8 cellular contexts compared by ENCODE assay signal in the genomic region with DNA sequence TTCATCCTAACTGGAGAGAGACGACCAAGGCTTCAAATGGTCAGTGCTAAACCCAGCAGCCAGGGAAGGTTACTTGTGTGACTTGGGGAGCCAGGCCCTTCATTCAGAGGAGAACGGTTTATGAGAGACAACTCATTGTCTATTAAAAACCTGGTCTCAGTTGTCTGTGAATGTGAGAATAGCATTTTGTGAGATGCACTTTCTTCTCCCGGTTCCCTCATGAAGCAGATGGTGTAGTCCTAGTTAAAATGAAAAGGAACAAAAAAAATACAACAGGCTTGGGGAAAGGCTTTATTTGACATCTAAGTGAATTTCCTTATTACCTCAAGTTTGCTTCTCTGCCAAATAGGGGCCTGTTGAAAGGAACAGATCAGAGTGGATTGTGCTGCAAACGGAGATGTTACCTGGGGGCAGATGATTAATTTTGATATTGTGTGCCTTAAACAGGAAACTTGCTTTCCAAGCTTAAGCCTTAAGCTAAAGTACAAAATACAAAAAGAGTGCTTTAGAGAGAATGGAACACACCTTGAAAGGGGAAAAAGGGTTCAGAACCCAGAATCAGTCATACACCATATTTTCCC.
DNase-seq lines count a peak whose midpoint lies in the region; ATAC-seq and TF ChIP-seq lines count a peak whose summit lies in the region.

No MANE protein-coding gene starts in this region.

- intact Hi-C loops in natural killer cell (cut with micrococcal nuclease) = no loop called here
- intact Hi-C loops in spleen (cut with DNase I; ENCODE audit: low total_unique reads) = no loop called here

- H3K27ac Mint-ChIP-seq in natural killer cell treated with Interleukin-12 subunit alpha and Interleukin-12 subunit beta and Interleukin-15 and Interleukin-18, amount 100 ng/mL, for 72 hours = peak overlapping the region; percentile 91 to 97
- H3K27ac Mint-ChIP-seq in natural killer cell = no peak overlapping the region
- H3K27ac Mint-ChIP-seq in activated naive CD8-positive, alpha-beta T cell treated with anti-CD3 and anti-CD28 coated beads for 36 hours = peak overlapping the region; percentile 95

- no peaks in the 10 kb centered on the region for H3K9me3 ChIP-seq in spleen

- peaks cover 7 to 100% (median 10%) of the 10 kb centered on the region in 6 donors for H3K36me3 ChIP-seq in spleen

- peak overlapping the region in 2 of 8 donors; percentile 2 for H3K27ac ChIP-seq in spleen

- TF ChIP-seq POLR2A in spleen (IDR thresholded peaks at IDR 0.05) = no peak

- peak in 1 of 2 donors; percentile 31 for ATAC-seq in natural killer cell treated with Interleukin-12 subunit alpha and Interleukin-12 subunit beta and Interleukin-15 and Interleukin-18, amount 100 ng/mL, for 72 hours
- ATAC-seq in natural killer cell (no peak), HG03039 (IDR thresholded peaks at IDR 0.05; ENCODE audit: unreplicated experiment) (peak; percentile 16)

- no peak for DNase-seq in natural killer cell treated with Interleukin-12 subunit alpha and Interleukin-12 subunit beta and Interleukin-15 and Interleukin-18, amount 100 ng/mL, for 72 hours (ENCODE audit: low spot score)
- DNase-seq in natural killer cell (no peak), spleen (no peak), CD1c-positive myeloid dendritic cell (ENCODE audit: extremely low spot score) (no peak), NOMO-1 treated with DMSO at 0.1 percent for 48 hours (lab: John Stamatoyannopoulos, UW; ENCODE audit: unreplicated experiment) (no peak)
- no peak for DNase-seq in activated naive CD8-positive, alpha-beta T cell treated with anti-CD3 and anti-CD28 coated beads for 36 hours
- DNase-seq in activated CD4-positive, CD25-positive, alpha-beta regulatory T cell treated with anti-CD3 and anti-CD28 coated beads, Interleukin-2, amount 50 U/mL, for 72 hours = no peak

- no peak overlapping the region for H3K4me3 ChIP-seq in spleen

- TF ChIP-seq CTCF in natural killer cell (IDR thresholded peaks at IDR 0.05) (no peak), spleen (IDR thresholded peaks at IDR 0.05 in 8 of 11, conservative IDR thresholded peaks at IDR 0.05 in 3 of 11) (no peak)

- no peaks in the 10 kb centered on the region for H3K9me3 Mint-ChIP-seq in natural killer cell treated with Interleukin-12 subunit alpha and Interleukin-12 subunit beta and Interleukin-15 and Interleukin-18, amount 100 ng/mL, for 72 hours
- no peaks in the 10 kb centered on the region for H3K9me3 Mint-ChIP-seq in natural killer cell
- no peaks in the 10 kb centered on the region for H3K9me3 Mint-ChIP-seq in activated naive CD8-positive, alpha-beta T cell treated with anti-CD3 and anti-CD28 coated beads for 36 hours

- no peaks in the 10 kb centered on the region for H3K27me3 ChIP-seq in spleen (replicated peaks in 1 of 7)

- WGBS in spleen, 5 donors = 78 to 89% (median 85%) methylated on average over 4 of the region's 4 CpGs

- H3K27me3 Mint-ChIP-seq in natural killer cell treated with Interleukin-12 subunit alpha and Interleukin-12 subunit beta and Interleukin-15 and Interleukin-18, amount 100 ng/mL, for 72 hours = no peaks in the 10 kb centered on the region
- H3K27me3 Mint-ChIP-seq in natural killer cell (ENCODE audit: low read depth in 2 of 2) = no peaks in the 10 kb centered on the region
- no peaks in the 10 kb centered on the region for H3K27me3 Mint-ChIP-seq in activated naive CD8-positive, alpha-beta T cell treated with anti-CD3 and anti-CD28 coated beads for 36 hours

- peaks cover 63 to 69% of the 10 kb centered on the region in 2 donors for H3K4me1 Mint-ChIP-seq in natural killer cell treated with Interleukin-12 subunit alpha and Interleukin-12 subunit beta and Interleukin-15 and Interleukin-18, amount 100 ng/mL, for 72 hours (ENCODE audit: low read depth in 2 of 2)
- H3K4me1 Mint-ChIP-seq in natural killer cell = peaks cover 22 to 35% of the 10 kb centered on the region in 2 donors
- peaks cover 51% of the 10 kb centered on the region for H3K4me1 Mint-ChIP-seq in activated naive CD8-positive, alpha-beta T cell treated with anti-CD3 and anti-CD28 coated beads for 36 hours

- peak overlapping the region; percentile 67 for H3K4me3 Mint-ChIP-seq in natural killer cell treated with Interleukin-12 subunit alpha and Interleukin-12 subunit beta and Interleukin-15 and Interleukin-18, amount 100 ng/mL, for 72 hours
- no peak overlapping the region for H3K4me3 Mint-ChIP-seq in natural killer cell
- H3K4me3 Mint-ChIP-seq in activated naive CD8-positive, alpha-beta T cell treated with anti-CD3 and anti-CD28 coated beads for 36 hours = peak overlapping the region; percentile 29

- peaks cover 6 to 27% (median 13%) of the 10 kb centered on the region in 6 donors for H3K4me1 ChIP-seq in spleen

- H3K36me3 Mint-ChIP-seq in natural killer cell treated with Interleukin-12 subunit alpha and Interleukin-12 subunit beta and Interleukin-15 and Interleukin-18, amount 100 ng/mL, for 72 hours = peaks cover 42% of the 10 kb centered on the region
- H3K36me3 Mint-ChIP-seq in natural killer cell = peaks cover 9% of the 10 kb centered on the region
- H3K36me3 Mint-ChIP-seq in activated naive CD8-positive, alpha-beta T cell treated with anti-CD3 and anti-CD28 coated beads for 36 hours = peaks cover 52% of the 10 kb centered on the region

Comparison
In these comparisons a context has a peak if more than half of its experiments do, and no peak if none do; other contexts are left out.
1. H3K27ac Mint-ChIP-seq: peak in natural killer cell treated with Interleukin-12 subunit alpha and Interleukin-12 subunit beta and Interleukin-15 and Interleukin-18, amount 100 ng/mL, for 72 hours (2 of 2) and activated naive CD8-positive, alpha-beta T cell treated with anti-CD3 and anti-CD28 coated beads for 36 hours (single experiment); none in natural killer cell (0 of 2).